In genomic region chr11:68083517-68083916, GRCh38 we compare ENCODE assay signal across 31 cellular contexts.
"Had no signal": no experiment of that assay in that cellular context is flagged by ENCODE, and none has a peak within 500 bp of the region (broad histone marks: within the 10 kb centered on the region; RNA-seq: fewer than 3 reads in every experiment).

No MANE protein-coding gene starts in this region.

- H3K27me3 Mint-ChIP-seq: activated B cell treated with CpG ODN at 0.5 μM for 24 hours; activated CD8-positive, alpha-beta memory T cell treated with anti-CD3 and anti-CD28 coated beads, Interleukin-2, amount 10 ng/mL, durations not matched to agents 7 days and 5 days; activated naive CD4-positive, alpha-beta T cell treated with anti-CD3 and anti-CD28 coated beads, Interleukin-2, amount 50 U/mL, for 24 hours; activated naive CD8-positive, alpha-beta T cell treated with anti-CD3 and anti-CD28 coated beads for 36 hours; activated naive CD8-positive, alpha-beta T cell treated with anti-CD3 and anti-CD28 coated beads, Interleukin-2, amount 50 U/mL, for 24 hours; central memory CD8-positive, alpha-beta T cell; dendritic cell treated with granulocyte-macrophage colony-stimulating factor and Interleukin-4, amounts not matched to agents 40 ng/mL and 50 ng/mL, for 4 days had no signal

- H3K4me3 Mint-ChIP-seq: activated B cell treated with CpG ODN at 0.5 μM for 24 hours; activated CD8-positive, alpha-beta memory T cell treated with anti-CD3 and anti-CD28 coated beads, Interleukin-2, amount 10 ng/mL, durations not matched to agents 7 days and 5 days; activated CD8-positive, alpha-beta T cell treated with anti-CD3 and anti-CD28 coated beads, Interleukin-2, amount 10 ng/mL, durations not matched to agents 7 days and 5 days; activated naive CD4-positive, alpha-beta T cell treated with anti-CD3 and anti-CD28 coated beads for 36 hours; activated naive CD4-positive, alpha-beta T cell treated with anti-CD3 and anti-CD28 coated beads, Interleukin-2, amount 50 U/mL, for 24 hours; activated naive CD8-positive, alpha-beta T cell treated with anti-CD3 and anti-CD28 coated beads for 36 hours; activated naive CD8-positive, alpha-beta T cell treated with anti-CD3 and anti-CD28 coated beads, Interleukin-2, amount 50 U/mL, for 24 hours; activated T-helper 1 cell treated with anti-CD3 and anti-CD28 coated beads, Interleukin-12 subunit alpha, Interleukin-12 subunit beta, Interleukin-2, Interleukin-4 antibody, amounts not matched to agents 30 ng/mL and 10 ng/mL and 1 ng/mL, durations not matched to agents 14 hours and 24 hours and 36 hours; central memory CD8-positive, alpha-beta T cell; dendritic cell treated with granulocyte-macrophage colony-stimulating factor and Interleukin-4, amounts not matched to agents 40 ng/mL and 50 ng/mL, for 4 days; endodermal cell had no signal

- H3K27ac Mint-ChIP-seq: activated B cell treated with CpG ODN at 0.5 μM for 24 hours; activated CD8-positive, alpha-beta memory T cell treated with anti-CD3 and anti-CD28 coated beads, Interleukin-2, amount 10 ng/mL, durations not matched to agents 7 days and 5 days; activated CD8-positive, alpha-beta T cell treated with anti-CD3 and anti-CD28 coated beads, Interleukin-2, amount 10 ng/mL, durations not matched to agents 7 days and 5 days; activated naive CD4-positive, alpha-beta T cell treated with anti-CD3 and anti-CD28 coated beads for 36 hours; activated naive CD4-positive, alpha-beta T cell treated with anti-CD3 and anti-CD28 coated beads, Interleukin-2, amount 50 U/mL, for 24 hours; activated naive CD8-positive, alpha-beta T cell treated with anti-CD3 and anti-CD28 coated beads for 36 hours; activated naive CD8-positive, alpha-beta T cell treated with anti-CD3 and anti-CD28 coated beads, Interleukin-2, amount 50 U/mL, for 24 hours; activated T-helper 1 cell treated with anti-CD3 and anti-CD28 coated beads, Interleukin-12 subunit alpha, Interleukin-12 subunit beta, Interleukin-2, Interleukin-4 antibody, amounts not matched to agents 30 ng/mL and 10 ng/mL and 1 ng/mL, durations not matched to agents 14 hours and 24 hours and 36 hours; activated T-helper 2 cell treated with anti-CD3 and anti-CD28 coated beads, Interferon-gamma antibody, Interleukin-2, Interleukin-4, amounts not matched to agents 10 μg/mL and 5 μg/mL and 100 μg/mL, durations not matched to agents 14 hours and 24 hours and 36 hours; dendritic cell treated with granulocyte-macrophage colony-stimulating factor and Interleukin-4, amounts not matched to agents 40 ng/mL and 50 ng/mL, for 4 days; endodermal cell had no signal

- H3K27ac ChIP-seq: adrenal gland, brain microvascular endothelial cell, coronary artery, esophagus muscularis mucosa, gastroesophageal sphincter had no signal

- H3K4me1 Mint-ChIP-seq: activated CD8-positive, alpha-beta memory T cell treated with anti-CD3 and anti-CD28 coated beads, Interleukin-2, amount 10 ng/mL, durations not matched to agents 7 days and 5 days; activated naive CD4-positive, alpha-beta T cell treated with anti-CD3 and anti-CD28 coated beads, Interleukin-2, amount 50 U/mL, for 24 hours; activated naive CD8-positive, alpha-beta T cell treated with anti-CD3 and anti-CD28 coated beads for 36 hours; activated naive CD8-positive, alpha-beta T cell treated with anti-CD3 and anti-CD28 coated beads, Interleukin-2, amount 50 U/mL, for 24 hours; central memory CD8-positive, alpha-beta T cell; endodermal cell had no signal

- DNase-seq: activated B cell treated with CpG ODN at 0.5 μM for 24 hours; activated CD4-positive, alpha-beta T cell treated with anti-CD3 and anti-CD28 coated beads for 48 hours; activated CD4-positive, alpha-beta T cell treated with anti-CD3 and anti-CD28 coated beads, Interleukin-2, amount 50 U/mL, for 1 hour; activated CD4-positive, alpha-beta T cell treated with anti-CD3 and anti-CD28 coated beads, Interleukin-2, amount 50 U/mL, for 48 hours; activated CD8-positive, alpha-beta memory T cell treated with anti-CD3 and anti-CD28 coated beads, Interleukin-2, amount 10 ng/mL, durations not matched to agents 7 days and 5 days; activated CD8-positive, alpha-beta memory T cell treated with anti-CD3 and anti-CD28 coated beads, Interleukin-2, amount 50 U/mL, for 4 hours; activated CD8-positive, alpha-beta T cell treated with anti-CD3 and anti-CD28 coated beads, Interleukin-2, amount 10 ng/mL, durations not matched to agents 7 days and 5 days; activated effector memory CD4-positive, alpha-beta T cell treated with anti-CD3 and anti-CD28 coated beads, Interleukin-2, amount 50 U/mL, for 16 hours; activated naive CD4-positive, alpha-beta T cell treated with anti-CD3 and anti-CD28 coated beads for 36 hours; activated naive CD8-positive, alpha-beta T cell treated with anti-CD3 and anti-CD28 coated beads for 36 hours; activated naive CD8-positive, alpha-beta T cell treated with anti-CD3 and anti-CD28 coated beads, Interleukin-2, amount 50 U/mL, for 24 hours; activated T-cell treated with anti-CD3 and anti-CD28 coated beads, Interleukin-2, amount 50 U/mL, for 1 hour; activated T-cell treated with anti-CD3 and anti-CD28 coated beads, Interleukin-2, amount 50 U/mL, for 48 hours; anterior cingulate cortex; brain microvascular endothelial cell; dorsolateral prefrontal cortex; effector memory CD4-positive, alpha-beta T cell; endodermal cell; erythroblast; foreskin melanocyte; T-helper 2 cell had no signal

- H3K9me3 ChIP-seq: adrenal gland, esophagus muscularis mucosa, gastroesophageal sphincter had no signal

- H3K4me3 ChIP-seq: adrenal gland, coronary artery, dorsolateral prefrontal cortex, esophagus muscularis mucosa, gastroesophageal sphincter had no signal

- H3K36me3 ChIP-seq: brain microvascular endothelial cell had no signal

- H3K9me3 Mint-ChIP-seq: activated B cell treated with CpG ODN at 0.5 μM for 24 hours; activated naive CD4-positive, alpha-beta T cell treated with anti-CD3 and anti-CD28 coated beads for 36 hours; activated naive CD4-positive, alpha-beta T cell treated with anti-CD3 and anti-CD28 coated beads, Interleukin-2, amount 50 U/mL, for 24 hours; activated naive CD8-positive, alpha-beta T cell treated with anti-CD3 and anti-CD28 coated beads for 36 hours; activated naive CD8-positive, alpha-beta T cell treated with anti-CD3 and anti-CD28 coated beads, Interleukin-2, amount 50 U/mL, for 24 hours; activated T-helper 1 cell treated with anti-CD3 and anti-CD28 coated beads, Interleukin-12 subunit alpha, Interleukin-12 subunit beta, Interleukin-2, Interleukin-4 antibody, amounts not matched to agents 30 ng/mL and 10 ng/mL and 1 ng/mL, durations not matched to agents 14 hours and 24 hours and 36 hours; activated T-helper 2 cell treated with anti-CD3 and anti-CD28 coated beads, Interferon-gamma antibody, Interleukin-2, Interleukin-4, amounts not matched to agents 10 μg/mL and 5 μg/mL and 100 μg/mL, durations not matched to agents 14 hours and 24 hours and 36 hours; central memory CD8-positive, alpha-beta T cell; dendritic cell treated with granulocyte-macrophage colony-stimulating factor and Interleukin-4, amounts not matched to agents 40 ng/mL and 50 ng/mL, for 4 days; endodermal cell had no signal

- H3K4me1 ChIP-seq: adrenal gland had no signal

- H3K27me3 ChIP-seq: adrenal gland, brain microvascular endothelial cell, dorsolateral prefrontal cortex, esophagus muscularis mucosa, gastroesophageal sphincter had no signal

- H3K36me3 Mint-ChIP-seq: activated CD8-positive, alpha-beta memory T cell treated with anti-CD3 and anti-CD28 coated beads, Interleukin-2, amount 10 ng/mL, durations not matched to agents 7 days and 5 days; activated naive CD4-positive, alpha-beta T cell treated with anti-CD3 and anti-CD28 coated beads, Interleukin-2, amount 50 U/mL, for 24 hours; activated naive CD8-positive, alpha-beta T cell treated with anti-CD3 and anti-CD28 coated beads for 36 hours had no signal

- ATAC-seq: activated CD4-positive, CD25-positive, alpha-beta regulatory T cell treated with anti-CD3 and anti-CD28 coated beads, Interleukin-2, amount 50 U/mL, for 24 hours; activated CD8-positive, alpha-beta memory T cell treated with anti-CD3 and anti-CD28 coated beads, Interleukin-2, amount 10 ng/mL, durations not matched to agents 7 days and 5 days; activated CD8-positive, alpha-beta T cell treated with anti-CD3 and anti-CD28 coated beads, Interleukin-2, amount 10 ng/mL, durations not matched to agents 7 days and 5 days; activated naive CD8-positive, alpha-beta T cell treated with anti-CD3 and anti-CD28 coated beads, Interleukin-2, amount 50 U/mL, for 24 hours; gastroesophageal sphincter had no signal
